Comparison of ENCODE assay signal across 1 cellular context in the genomic region with DNA sequence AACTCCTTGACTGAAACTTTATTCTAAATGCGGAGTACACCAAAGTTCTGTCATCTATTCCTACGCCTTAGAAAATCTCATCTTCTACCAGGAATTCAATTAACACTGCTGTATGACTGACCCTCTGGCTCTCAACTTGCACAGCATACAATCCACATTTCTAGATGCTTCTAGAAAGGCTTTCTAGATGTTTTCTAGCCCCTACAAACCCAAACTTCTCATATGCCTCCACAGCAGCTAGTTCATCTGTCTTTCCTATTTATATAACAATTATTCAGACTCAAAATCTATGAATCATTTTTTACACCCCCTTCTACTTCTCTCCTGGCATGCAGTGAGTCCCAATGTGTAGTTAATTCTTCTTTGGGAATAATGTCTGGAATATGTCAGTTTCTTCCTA.
TF ChIP-seq lines count a peak whose summit lies in the region.

No MANE protein-coding gene starts in this region.

TF ChIP-seq in GM12878, 131 proteins besides CTCF, POLR2A, EP300 and RAD21:
- TF ChIP-seq POLR2AphosphoS2 (IDR thresholded peaks at IDR 0.05; ENCODE audit: low read depth, low read length) (no peak), KDM1A (IDR thresholded peaks at IDR 0.05; ENCODE audit: borderline replicate concordance) (no peak), DPF2 (IDR thresholded peaks at IDR 0.05) (no peak), HDAC6 (IDR thresholded peaks at IDR 0.05; ENCODE audit: unreplicated experiment) (no peak), TCF7 (IDR thresholded peaks at IDR 0.05; ENCODE audit: borderline replicate concordance) (no peak), ATF3 (IDR thresholded peaks at IDR 0.05; ENCODE audit: borderline replicate concordance, extremely low read depth, low read depth, low read length) (no peak)
- TF ChIP-seq, protein P1, sequence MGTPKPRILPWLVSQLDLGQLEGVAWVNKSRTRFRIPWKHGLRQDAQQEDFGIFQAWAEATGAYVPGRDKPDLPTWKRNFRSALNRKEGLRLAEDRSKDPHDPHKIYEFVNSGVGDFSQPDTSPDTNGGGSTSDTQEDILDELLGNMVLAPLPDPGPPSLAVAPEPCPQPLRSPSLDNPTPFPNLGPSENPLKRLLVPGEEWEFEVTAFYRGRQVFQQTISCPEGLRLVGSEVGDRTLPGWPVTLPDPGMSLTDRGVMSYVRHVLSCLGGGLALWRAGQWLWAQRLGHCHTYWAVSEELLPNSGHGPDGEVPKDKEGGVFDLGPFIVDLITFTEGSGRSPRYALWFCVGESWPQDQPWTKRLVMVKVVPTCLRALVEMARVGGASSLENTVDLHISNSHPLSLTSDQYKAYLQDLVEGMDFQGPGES (IDR thresholded peaks at IDR 0.05): no peak
